Comparison of ENCODE assay signal across 6 cellular contexts in genomic region chr13:18204614-18205178, GRCh38.
DNase-seq lines count a peak whose midpoint lies in the region; ATAC-seq, FAIRE-seq and TF ChIP-seq lines count a peak whose summit lies in the region.
"Not testable (repeated sequence)": the region's sequence is repeated elsewhere in the genome, so short reads cannot be mapped to it uniquely, and the experiment has no call there.

No MANE protein-coding gene starts in this region.

- not testable (repeated sequence) for H3K27me3 ChIP-seq in K562 (ENCODE audit: control insufficient read depth in 2 of 2, insufficient read depth in 2 of 2, low read length in 2 of 2); left lung; naive thymus-derived CD4-positive, alpha-beta T cell (ENCODE audit: control insufficient read depth in 2 of 2, insufficient read depth in 2 of 2, low read length in 2 of 2); upper lobe of left lung

- 47% methylated on average over 3 of the region's 4 CpGs for WGBS in K562 (ENCODE audit: insufficient coverage, low coverage, missing lambda C conversion rate)
- WGBS in upper lobe of left lung, 2 donors = 74 to 76% methylated on average over 3 to 4 of the region's 4 CpGs

- H3K4me3 ChIP-seq in K562; left lung; naive thymus-derived CD4-positive, alpha-beta T cell (ENCODE audit: low read length); upper lobe of left lung: not testable (repeated sequence)

- H3K9me3 ChIP-seq in K562 (replicated peaks; ENCODE audit: control insufficient read depth, insufficient read depth, low read depth, low read length); left lung; naive thymus-derived CD4-positive, alpha-beta T cell (ENCODE audit: control insufficient read depth in 2 of 3, low read length in 3 of 3); upper lobe of left lung: not testable (repeated sequence)

- not testable (repeated sequence) for BruUV-seq in K562 (replicated peaks; lab: Mats Ljungman, UMichigan)

- CTCF ChIA-PET in K562 (lab: Yijun Ruan, JAX; ENCODE audit: low intra/inter-chr PET ratio); naive thymus-derived CD4-positive, alpha-beta T cell (lab: Charles Lee): not testable (repeated sequence)

- H3K9me3 Mint-ChIP-seq in naive thymus-derived CD4-positive, alpha-beta T cell = peaks cover 0 to 13% (median 4%) of the 10 kb centered on the region in 11 donors

- TF ChIP-seq RAD21 in K562 (CRISPR knock-in tag; conservative IDR thresholded peaks at IDR 0.05 in 1 of 2, IDR thresholded peaks at IDR 0.05 in 1 of 2) = not testable (repeated sequence)

- H3K9ac ChIP-seq in K562 (ENCODE audit: insufficient read depth in 1 of 2, low read depth in 2 of 2, low read length in 2 of 2) = not testable (repeated sequence)

- not testable (repeated sequence) for H3K79me2 ChIP-seq in K562 (ENCODE audit: control insufficient read depth, insufficient read depth, low read length)

- not testable (repeated sequence) for H3K36me3 Mint-ChIP-seq in naive thymus-derived CD4-positive, alpha-beta T cell

- H3K27me3 Mint-ChIP-seq in naive thymus-derived CD4-positive, alpha-beta T cell = not testable (repeated sequence)

- not testable (repeated sequence) for H3K4me1 ChIP-seq in K562 (replicated peaks in 1 of 2; ENCODE audit: control insufficient read depth in 2 of 2, insufficient read depth in 2 of 2, low read length in 2 of 2); left lung; naive thymus-derived CD4-positive, alpha-beta T cell (ENCODE audit: control insufficient read depth in 2 of 2, insufficient read depth in 2 of 2, low read length in 2 of 2); upper lobe of left lung

- H3K4me2 ChIP-seq in K562 (ENCODE audit: insufficient read depth, low read length) = not testable (repeated sequence)

- POLR2A ChIA-PET in K562 (lab: Yijun Ruan, JAX); naive thymus-derived CD4-positive, alpha-beta T cell (lab: Charles Lee): not testable (repeated sequence)

- not testable (repeated sequence) for TF ChIP-seq EP300 in K562 (IDR thresholded peaks at IDR 0.05; ENCODE audit: low read length); upper lobe of left lung (IDR thresholded peaks at IDR 0.05)

- TF ChIP-seq POLR2A in K562 (conservative IDR thresholded peaks at IDR 0.05); upper lobe of left lung (IDR thresholded peaks at IDR 0.05): not testable (repeated sequence)

- not testable (repeated sequence) for H3K4me1 Mint-ChIP-seq in naive thymus-derived CD4-positive, alpha-beta T cell

- not testable (repeated sequence) for H3K27ac ChIP-seq in K562 (ENCODE audit: extremely low read depth, low read depth, low read length); left lung; naive thymus-derived CD4-positive, alpha-beta T cell (ENCODE audit: low read depth, low read length); upper lobe of left lung

- ATAC-seq in K562 (peak; percentile 59), Right ventricle myocardium inferior (peak; percentile 34), left lung (peak; percentile 21), sciatic nerve (peak; percentile 42), upper lobe of left lung (ENCODE audit: low FRiP score in 2 of 2) (peak; percentile 66 to 81)
- ATAC-seq in naive thymus-derived CD4-positive, alpha-beta T cell = peak; percentile 47

- in situ Hi-C loops in K562 (cut with MboI) = not testable (repeated sequence)

- not testable (repeated sequence) for H4K20me1 ChIP-seq in K562 (replicated peaks; ENCODE audit: control insufficient read depth, insufficient read depth, low read length)

- intact Hi-C loops in K562 (cut with micrococcal nuclease); Right ventricle myocardium inferior (cut with DNase I); left lung (cut with DNase I); naive thymus-derived CD4-positive, alpha-beta T cell (cut with micrococcal nuclease); sciatic nerve (cut with DNase I): not testable (repeated sequence)

- H3K9me1 ChIP-seq in K562 (ENCODE audit: control insufficient read depth, insufficient read depth, low read length) = not testable (repeated sequence)

- H3K4me3 Mint-ChIP-seq in naive thymus-derived CD4-positive, alpha-beta T cell = not testable (repeated sequence)

- DNase-seq in K562 (ENCODE audit: extremely low read depth in 1 of 4, low spot score in 3 of 4); Right ventricle myocardium inferior (ENCODE audit: missing footprints); left lung; naive thymus-derived CD4-positive, alpha-beta T cell; sciatic nerve (ENCODE audit: low spot score); upper lobe of left lung: not testable (repeated sequence)

- not testable (repeated sequence) for H3K27ac Mint-ChIP-seq in naive thymus-derived CD4-positive, alpha-beta T cell

- not testable (repeated sequence) for H3K36me3 ChIP-seq in K562 (ENCODE audit: control insufficient read depth, insufficient read depth, low read length); left lung; naive thymus-derived CD4-positive, alpha-beta T cell (ENCODE audit: control insufficient read depth in 2 of 3, insufficient read depth in 3 of 3, low read length in 3 of 3); upper lobe of left lung

- H2AFZ ChIP-seq in K562 (ENCODE audit: low read depth, low read length) = not testable (repeated sequence)

- TF ChIP-seq CTCF in K562 (IDR thresholded peaks at IDR 0.05 in 2 of 3, conservative IDR thresholded peaks at IDR 0.05 in 1 of 3; ENCODE audit: insufficient read depth in 2 of 3, low read depth in 1 of 3, low read length in 3 of 3); left lung (IDR thresholded peaks at IDR 0.05); upper lobe of left lung (IDR thresholded peaks at IDR 0.05): not testable (repeated sequence)

- not testable (repeated sequence) for FAIRE-seq in K562 (lab: Jason Lieb, UNC)

TF ChIP-seq in K562, 482 proteins besides CTCF, POLR2A, EP300 and RAD21:
- peak; percentile 69 for TF ChIP-seq TFE3 (CRISPR knock-in tag; IDR thresholded peaks at IDR 0.05)

Comparison
In these comparisons a context has a peak if more than half of its experiments do, and no peak if none do; other contexts are left out.
1. ATAC-seq: peak in every context shown above with its lines; median percentile 74 in upper lobe of left lung; 59 in K562; 47 in naive thymus-derived CD4-positive, alpha-beta T cell; 42 in sciatic nerve; 34 in Right ventricle myocardium inferior; 21 in left lung.